In the genomic region with DNA sequence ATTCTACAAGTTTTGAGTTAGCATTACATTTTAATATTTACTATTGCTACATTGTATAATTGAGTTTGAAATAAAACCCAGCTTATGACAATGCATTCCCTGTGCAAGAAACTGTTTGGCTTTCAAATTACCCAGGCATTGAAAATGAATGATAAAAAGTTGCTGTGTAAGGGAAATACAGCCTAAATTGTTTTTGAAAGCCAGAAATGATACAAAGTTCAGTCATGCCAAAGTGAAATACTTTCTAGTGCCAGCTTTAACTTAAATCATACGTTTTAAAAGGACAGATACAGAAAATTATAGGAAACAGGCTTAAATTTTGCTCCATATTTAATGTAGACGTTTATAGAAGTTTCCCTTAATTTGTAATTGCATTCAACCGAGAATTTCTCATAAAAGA, we compare ENCODE assay signal across 10 cellular contexts. TPM values are rescaled to one million over a fixed set of nuclear protein-coding genes. Genes with fewer than 3 reads are reported as not detected.
DNase-seq lines count a peak whose midpoint lies in the region; ATAC-seq and TF ChIP-seq lines count a peak whose summit lies in the region.
"Had no signal": no experiment of that assay in that cellular context is flagged by ENCODE, and none has a peak within 500 bp of the region (broad histone marks: within the 10 kb centered on the region; RNA-seq: fewer than 3 reads in every experiment).

No MANE protein-coding gene starts in this region.

- TF ChIP-seq POLR2A in prostate gland (IDR thresholded peaks at IDR 0.05) = no peak

- H3K79me2 ChIP-seq in PC-3 (ENCODE audit: low read length) (peaks cover 89% of the 10 kb centered on the region), osteoblast (ENCODE audit: insufficient read depth, low read length) (peaks cover 64% of the 10 kb centered on the region)

- intact Hi-C loops in PC-3 (cut with micrococcal nuclease) (loop anchor here (5.0 kb wide), 1 partner anchor 69 kb away; a partner anchor contains a TSS), tibial artery (cut with DNase I; ENCODE audit: low total_unique reads) (no loop called here), prostate gland (cut with DNase I) (no loop called here)

- H3K9ac ChIP-seq in PC-3 (ENCODE audit: low read length) (peak overlapping the region; percentile 92), endocrine pancreas (ENCODE audit: control insufficient read depth, insufficient read depth, low read length) (no peak overlapping the region)

- H4K20me1 ChIP-seq in PC-3 (ENCODE audit: low read length) (peaks cover 28% of the 10 kb centered on the region), osteoblast (ENCODE audit: insufficient read depth, low read length) (peaks cover 21% of the 10 kb centered on the region)

- peak overlapping the region; percentile 96 for H3K4me2 ChIP-seq in PC-3 (ENCODE audit: low read length)
- H3K4me2 ChIP-seq in osteoblast (ENCODE audit: insufficient read depth, low read length) = peak overlapping the region; percentile 92

- no peaks in the 10 kb centered on the region for H3K27me3 ChIP-seq in GM06990 (replicated peaks; ENCODE audit: control insufficient read depth, insufficient read depth, low read length)
- H3K27me3 ChIP-seq in PC-3 (ENCODE audit: low read length) = no peaks in the 10 kb centered on the region
- H3K27me3 ChIP-seq in endocrine pancreas (ENCODE audit: control insufficient read depth, insufficient read depth, low read length) = no peaks in the 10 kb centered on the region
- H3K27me3 ChIP-seq in osteoblast (ENCODE audit: insufficient read depth, low read length) = no peaks in the 10 kb centered on the region
- no peaks in the 10 kb centered on the region for H3K27me3 ChIP-seq in tibial artery
- H3K27me3 ChIP-seq in prostate gland (replicated peaks; ENCODE audit: insufficient read depth) = no peaks in the 10 kb centered on the region

- ATAC-seq in PC-3 (no peak), GM21529 (IDR thresholded peaks at IDR 0.05; ENCODE audit: unreplicated experiment) (no peak)

- peaks cover 5% of the 10 kb centered on the region for H3F3A ChIP-seq in PC-3 (ENCODE audit: low read length, unreplicated experiment)

- WGBS in prostate gland = 54% methylated on average over 3 of the region's 3 CpGs

- H3K4me3 ChIP-seq in GM06990 (replicated peaks; ENCODE audit: low read depth, low read length) (peak overlapping the region; percentile 95), PC-3 (ENCODE audit: low read length) (peak overlapping the region; percentile 92), endocrine pancreas (ENCODE audit: control insufficient read depth, insufficient read depth, low read length) (peak overlapping the region; percentile 84), osteoblast (ENCODE audit: insufficient read depth, low read length) (peak overlapping the region; percentile 96), tibial artery (no peak overlapping the region), prostate gland (no peak overlapping the region)

- BruUV-seq in PC-3 (replicated peaks; lab: Mats Ljungman, UMichigan) = no TSS peak

- H3K27ac ChIP-seq in PC-3 (ENCODE audit: low read length) (peak overlapping the region; percentile 41), osteoblast (ENCODE audit: low read depth, low read length) (no peak overlapping the region), tibial artery (no peak overlapping the region), prostate gland (no peak overlapping the region)

- H2AFZ ChIP-seq in PC-3 (ENCODE audit: low read length) = no peak overlapping the region
- no peak overlapping the region for H2AFZ ChIP-seq in osteoblast (ENCODE audit: low read length)

- POLR2A ChIA-PET in PC-3 (lab: Charles Lee; ENCODE audit: unreplicated experiment) = interaction anchor here (0.5 to 1.5 kb wide), 2 partner anchors 81 to 144 kb away, joined by 3 to 4 read pairs; a partner anchor contains a TSS

- H3K36me3 ChIP-seq in GM06990 (ENCODE audit: control insufficient read depth, insufficient read depth, low read length) = no peaks in the 10 kb centered on the region
- H3K36me3 ChIP-seq in PC-3 (ENCODE audit: low read depth, low read length) = peaks cover 10% of the 10 kb centered on the region
- no peaks in the 10 kb centered on the region for H3K36me3 ChIP-seq in endocrine pancreas (ENCODE audit: control insufficient read depth, insufficient read depth, low read length)
- H3K36me3 ChIP-seq in osteoblast (ENCODE audit: insufficient read depth, low read length) = peaks cover 8% of the 10 kb centered on the region
- peaks cover 4 to 26% (median 10%) of the 10 kb centered on the region in 3 donors for H3K36me3 ChIP-seq in tibial artery
- no peaks in the 10 kb centered on the region for H3K36me3 ChIP-seq in prostate gland

- H3K4me1 ChIP-seq in PC-3 (ENCODE audit: insufficient read depth, low read length) (peaks cover 35% of the 10 kb centered on the region), endocrine pancreas (ENCODE audit: control insufficient read depth, insufficient read depth, low read length) (peaks cover 23% of the 10 kb centered on the region), osteoblast (ENCODE audit: insufficient read depth, low read length) (peaks cover 34% of the 10 kb centered on the region), tibial artery (peaks cover 0 to 47% (median 22%) of the 10 kb centered on the region in 4 donors), prostate gland (replicated peaks) (peaks cover 6% of the 10 kb centered on the region)

- H3K9me2 ChIP-seq in PC-3 (replicated peaks; ENCODE audit: low read length) = no peaks in the 10 kb centered on the region

- DNase-seq in GM06990 (ENCODE audit: extremely low read depth, insufficient read length) (no peak), PC-3 (no peak), osteoblast (ENCODE audit: insufficient read length, low spot score, missing footprints) (no peak), tibial artery (no peak), prostate gland (ENCODE audit: low spot score) (no peak), iPS-NIHi7 (ENCODE audit: extremely low spot score) (no peak)
- DNase-seq: NCI-H1436 treated with DMSO at 0.1 percent for 48 hours, RPMI8226 had no signal

- CTCF ChIA-PET in PC-3 (lab: Charles Lee) = interaction anchor here (0.7 to 1.2 kb wide), 3 partner anchors 25 to 229 kb away, joined by 3 to 7 read pairs (median 3); a partner anchor contains a TSS

- H3K9me3 ChIP-seq in PC-3 (ENCODE audit: low read length) = no peaks in the 10 kb centered on the region
- H3K9me3 ChIP-seq in endocrine pancreas (ENCODE audit: control insufficient read depth, low read length) = no peaks in the 10 kb centered on the region
- H3K9me3 ChIP-seq in osteoblast (ENCODE audit: low read depth, low read length) = no peaks in the 10 kb centered on the region
- H3K9me3 ChIP-seq in tibial artery = no peaks in the 10 kb centered on the region
- no peaks in the 10 kb centered on the region for H3K9me3 ChIP-seq in prostate gland

- TF ChIP-seq CTCF in GM06990 (IDR thresholded peaks at IDR 0.05; ENCODE audit: insufficient read depth, low read length, poor library complexity, severe bottlenecking) (no peak), PC-3 (conservative IDR thresholded peaks at IDR 0.05; ENCODE audit: low read depth, low read length) (no peak), osteoblast (IDR thresholded peaks at IDR 0.05; ENCODE audit: extremely low read depth, low read depth, low read length) (no peak), tibial artery (IDR thresholded peaks at IDR 0.05) (no peak), prostate gland (IDR thresholded peaks at IDR 0.05) (no peak)

RNA-seq across cellular contexts. Expression of a gene that starts 2.8 kb away (rescaled TPM):
- 39.5 and 51.4 TPM in 2 replicates for total RNA-seq in PC-3 (2014; rRNA removed)
- 63.0 and 63.1 TPM in 2 replicates for total RNA-seq in osteoblast
- 10 to 100 TPM; 34.7 to 69.0 TPM for total RNA-seq in prostate gland

RNA-seq across cellular contexts. Expression of a gene that starts 3.0 kb away (rescaled TPM):
- total RNA-seq in PC-3 (2014; rRNA removed) (408 and 411 TPM in 2 replicates), osteoblast (181 and 192 TPM in 2 replicates), prostate gland (100 to 1,000 TPM; 170 to 176 TPM)

RNA-seq across cellular contexts. Expression of a gene that starts 11.7 kb away (rescaled TPM):
- total RNA-seq in PC-3 (2014; rRNA removed) = 23.2 and 31.3 TPM in 2 replicates
- total RNA-seq in osteoblast = 9.8 and 10.0 TPM in 2 replicates
- 10 to 100 TPM; 11.2 to 11.9 TPM for total RNA-seq in prostate gland

RNA-seq across cellular contexts. Expression of a gene that starts 24.6 kb away (rescaled TPM):
- total RNA-seq in PC-3 (2014; rRNA removed) (46.9 and 53.0 TPM in 2 replicates), osteoblast (7.6 and 16.2 TPM in 2 replicates), prostate gland (1 to 10 TPM; 7.0 to 8.4 TPM)

RNA-seq across cellular contexts. Expression of a gene that starts 37.2 kb away (rescaled TPM):
- total RNA-seq in PC-3 (2014; rRNA removed) (1,420 and 1,912 TPM in 2 replicates), osteoblast (3,421 and 4,153 TPM in 2 replicates), prostate gland (1,000 to 10,000 TPM; 4,045 to 4,896 TPM)

Comparison
In these comparisons a context has a peak if more than half of its experiments do, and no peak if none do; other contexts are left out.
1. H3K4me3 ChIP-seq: peak in GM06990 (single experiment), PC-3 (single experiment), endocrine pancreas (single experiment) and osteoblast (single experiment); none in tibial artery (0 of 2) and prostate gland (0 of 2).